Comparison of ENCODE assay signal across 1 cellular context in the genomic region with DNA sequence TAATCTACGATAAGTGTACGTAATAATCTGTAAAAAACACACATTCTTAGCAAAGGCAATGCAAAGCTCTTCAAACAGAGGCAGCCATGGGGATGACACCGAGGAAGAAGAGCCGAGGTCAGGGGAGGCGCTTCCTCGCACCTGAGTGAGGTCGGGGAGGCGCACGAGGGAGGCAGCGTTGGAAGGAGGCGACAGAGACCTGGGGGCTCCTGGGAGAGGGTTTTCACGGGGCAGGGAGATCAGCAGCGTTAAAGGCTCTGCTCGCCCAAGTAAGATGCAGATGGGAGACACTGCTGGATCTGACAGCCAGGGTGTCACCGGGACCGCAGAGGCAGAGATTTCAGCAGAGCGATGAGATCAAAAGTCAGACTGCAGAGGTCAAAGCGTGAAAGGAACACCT.
TF ChIP-seq lines count a peak whose summit lies in the region.

No MANE protein-coding gene starts in this region.

TF ChIP-seq in GM12878, 131 proteins besides CTCF, POLR2A, EP300 and RAD21:
- no peak for TF ChIP-seq IKZF2 (IDR thresholded peaks at IDR 0.05)
- TF ChIP-seq POLR2AphosphoS2 (IDR thresholded peaks at IDR 0.05; ENCODE audit: low read depth, low read length): no peak
- TF ChIP-seq JUND (IDR thresholded peaks at IDR 0.05; ENCODE audit: low read depth, low read length): no peak
- no peak for TF ChIP-seq SMAD5 (IDR thresholded peaks at IDR 0.05; ENCODE audit: low read depth)
